Comparison of ENCODE assay signal across 18 cellular contexts in genomic region chr10:130661419-130661818, GRCh38.
"Had no signal": no experiment of that assay in that cellular context is flagged by ENCODE, and none has a peak within 500 bp of the region (broad histone marks: within the 10 kb centered on the region; RNA-seq: fewer than 3 reads in every experiment).

No MANE protein-coding gene starts in this region.

- H3K4me3 ChIP-seq: coronary artery, dorsolateral prefrontal cortex, esophagus muscularis mucosa, gastroesophageal sphincter, heart left ventricle, left lung, lower lobe of right lung, mucosa of descending colon had no signal

- H3K4me1 ChIP-seq: esophagus muscularis mucosa, foreskin keratinocyte, gastroesophageal sphincter, heart left ventricle, left lung, lower lobe of right lung had no signal

- H3K27me3 ChIP-seq: foreskin keratinocyte, left lung had no signal

- H3K27ac ChIP-seq: coronary artery, dorsolateral prefrontal cortex, esophagus muscularis mucosa, foreskin keratinocyte, gastroesophageal sphincter, heart left ventricle, left lung, lower lobe of right lung had no signal

- H3K36me3 ChIP-seq: esophagus muscularis mucosa, gastroesophageal sphincter, heart left ventricle, left lung, lower lobe of right lung had no signal

- H3K9me3 ChIP-seq: esophagus muscularis mucosa, gastroesophageal sphincter, heart left ventricle, left lung, lower lobe of right lung had no signal

- ATAC-seq: foreskin keratinocyte, gastroesophageal sphincter, heart left ventricle, left cardiac atrium, left lung, left ventricle myocardium superior, lower lobe of right lung, mucosa of descending colon had no signal

- DNase-seq: dermis blood vessel endothelial cell; dorsolateral prefrontal cortex; effector CD4-positive, alpha-beta T cell; effector memory CD4-positive, alpha-beta T cell; foreskin keratinocyte; heart left ventricle; hippocampal formation; immature natural killer cell; left cardiac atrium; left lung; left ventricle myocardium superior; lower lobe of right lung; mesenchymal stem cell; mucosa of descending colon; naive B cell had no signal
